ENCODE assay signal across 1 cellular context in the genomic region with DNA sequence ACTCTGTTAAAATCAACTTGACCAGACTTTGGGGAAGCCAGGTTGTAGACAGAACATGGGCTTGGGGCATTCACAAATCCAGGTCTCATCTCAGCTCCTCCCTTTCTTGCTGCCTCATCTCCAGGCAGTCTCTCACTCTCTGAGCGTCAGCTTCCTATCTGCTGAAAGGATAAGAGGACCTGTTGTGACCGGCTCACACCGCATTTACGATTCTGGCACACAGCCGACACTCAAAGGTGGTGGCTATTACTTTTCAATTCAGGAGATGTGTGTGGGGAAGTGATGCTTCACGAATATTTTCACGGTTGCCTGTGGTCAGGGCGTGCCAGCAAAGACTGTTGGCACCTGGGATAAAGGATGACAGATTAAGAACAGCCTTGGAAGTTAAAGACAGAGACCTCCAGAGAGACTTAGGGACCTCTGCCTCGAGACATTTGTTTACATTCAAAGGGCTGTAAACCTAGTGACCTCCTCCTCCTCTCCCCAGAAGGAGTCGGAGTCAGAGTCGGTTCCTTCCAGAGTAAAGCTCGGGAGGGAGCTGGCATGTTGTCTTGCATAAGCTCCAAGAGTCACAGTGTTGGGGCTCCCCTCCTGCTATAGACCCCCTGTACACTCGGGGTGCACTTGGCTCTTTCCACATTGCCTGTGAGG.
TF ChIP-seq lines count a peak whose summit lies in the region.

No MANE protein-coding gene starts in this region.

TF ChIP-seq in K562, 482 proteins besides CTCF, POLR2A, EP300 and RAD21 (continued from another document):
- TF ChIP-seq, protein P1, sequence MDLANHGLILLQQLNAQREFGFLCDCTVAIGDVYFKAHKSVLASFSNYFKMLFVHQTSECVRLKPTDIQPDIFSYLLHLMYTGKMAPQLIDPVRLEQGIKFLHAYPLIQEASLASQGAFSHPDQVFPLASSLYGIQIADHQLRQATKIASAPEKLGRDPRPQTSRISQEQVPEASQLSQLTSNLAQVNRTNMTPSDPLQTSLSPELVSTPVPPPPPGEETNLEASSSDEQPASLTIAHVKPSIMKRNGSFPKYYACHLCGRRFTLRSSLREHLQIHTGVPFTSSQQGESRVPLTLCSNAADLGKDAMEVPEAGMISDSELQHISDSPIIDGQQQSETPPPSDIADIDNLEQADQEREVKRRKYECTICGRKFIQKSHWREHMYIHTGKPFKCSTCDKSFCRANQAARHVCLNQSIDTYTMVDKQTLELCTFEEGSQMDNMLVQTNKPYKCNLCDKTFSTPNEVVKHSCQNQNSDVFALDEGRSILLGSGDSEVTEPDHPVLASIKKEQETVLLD (IDR thresholded peaks at IDR 0.05) = no peak
- peak; percentile 25; the same call in 1 of the 2 replicates for TF ChIP-seq MECOM (CRISPR knock-in tag; IDR thresholded peaks at IDR 0.05)
TF ChIP-seq in K562: peak in this region for 15.
